In the genomic region with DNA sequence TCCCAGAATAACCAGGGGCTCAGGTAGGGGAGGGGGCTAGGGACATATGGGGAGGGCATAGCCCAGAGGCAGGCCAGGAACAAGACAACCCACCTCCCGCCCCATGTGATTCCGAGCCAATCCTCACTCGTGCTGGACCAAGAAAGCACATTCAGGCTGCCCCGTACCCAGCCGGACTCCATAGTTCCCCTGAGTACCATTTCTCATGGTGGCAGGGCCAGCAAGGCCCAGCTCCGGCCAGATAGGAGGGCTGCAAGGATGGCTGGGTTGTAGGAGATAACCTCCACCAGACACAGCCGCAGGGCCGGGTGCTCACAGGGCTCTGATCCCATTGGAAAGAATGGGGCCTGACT, we compare ENCODE assay signal across 10 cellular contexts. TPM values are rescaled to one million over a fixed set of nuclear protein-coding genes. Genes with fewer than 3 reads are reported as not detected.
DNase-seq lines count a peak whose midpoint lies in the region; ATAC-seq and TF ChIP-seq lines count a peak whose summit lies in the region.
"Had no signal": no experiment of that assay in that cellular context is flagged by ENCODE, and none has a peak within 500 bp of the region (broad histone marks: within the 10 kb centered on the region; RNA-seq: fewer than 3 reads in every experiment).

No MANE protein-coding gene starts in this region.

- H3K36me3 Mint-ChIP-seq in H9 (ENCODE audit: insufficient read depth in 1 of 3, low read depth in 3 of 3) (no peaks in the 10 kb centered on the region; a peak in 1 of 7 replicates), glutamatergic neuron (ENCODE audit: unreplicated experiment) (no peaks in the 10 kb centered on the region), natural killer cell (no peaks in the 10 kb centered on the region)
- peaks cover 95% of the 10 kb centered on the region for H3K36me3 Mint-ChIP-seq in stimulated activated memory B cell treated with anti-CD40 and anti-IgM and Interleukin-4, amounts not matched to agents 10 μg/mL and 1 μg/mL and 100 μg/mL, for 72 hours

- no peak overlapping the region for H3K56ac ChIP-seq in H9 (ENCODE audit: insufficient read length, low read depth, low read length)

- H3K4me1 ChIP-seq in H9 (ENCODE audit: insufficient read depth, low read length): peaks cover 7% of the 10 kb centered on the region; the same call in 1 of the 2 replicates

- intact Hi-C loops in natural killer cell (cut with micrococcal nuclease): no loop called here

- H4K91ac ChIP-seq in H9 (ENCODE audit: insufficient read length, low read depth, low read length): no peak overlapping the region

- H2BK5ac ChIP-seq in H9 (ENCODE audit: insufficient read length, low read length): no peak overlapping the region

- H4K5ac ChIP-seq in H9 (ENCODE audit: insufficient read length, low read depth, low read length): no peak overlapping the region

- WGBS in H9 (ENCODE audit: extremely low coverage, insufficient read length, low lambda C conversion rate): no CpG with 5 or more reads among the region's 8 CpGs

- H2BK12ac ChIP-seq in H9 (ENCODE audit: insufficient read length, low read depth, low read length): no peak overlapping the region

- no peak for ATAC-seq in stimulated activated memory B cell treated with anti-CD40 and anti-IgM and Interleukin-4, amounts not matched to agents 10 μg/mL and 1 μg/mL and 100 μg/mL, for 72 hours
- ATAC-seq in natural killer cell: no peak

- H3K27ac Mint-ChIP-seq in H9: peak overlapping the region in 2 of 3 experiments; percentile 30 to 87; a peak in 2 of 7 replicates
- peak overlapping the region; percentile 78 for H3K27ac Mint-ChIP-seq in glutamatergic neuron (ENCODE audit: unreplicated experiment)
- H3K27ac Mint-ChIP-seq in stimulated activated memory B cell treated with anti-CD40 and anti-IgM and Interleukin-4, amounts not matched to agents 10 μg/mL and 1 μg/mL and 100 μg/mL, for 72 hours: peak overlapping the region; percentile 94
- no peak overlapping the region for H3K27ac Mint-ChIP-seq in natural killer cell

- H3T11ph ChIP-seq in H9 (ENCODE audit: low read length): no peak overlapping the region

- H3K9ac ChIP-seq in H9 (ENCODE audit: extremely low read depth, insufficient read length, low read length): no peak overlapping the region

- DNase-seq in H9: no peak
- DNase-seq in WERI-Rb-1: peak; percentile 84
- no peak for DNase-seq in glutamatergic neuron
- DNase-seq in natural killer cell: no peak
- DNase-seq in NCI-H748 treated with DMSO at 0.1 percent for 48 hours (lab: John Stamatoyannopoulos, UW): no peak
- DNase-seq in effector CD8-positive, alpha-beta T cell (lab: John Stamatoyannopoulos, UW): no peak
- DNase-seq: left ventricle myocardium inferior, NCI-H446 treated with DMSO at 0.1 percent for 48 hours had no signal

- TF ChIP-seq CTCF in H9 (conservative IDR thresholded peaks at IDR 0.05) (no peak), WERI-Rb-1 (IDR thresholded peaks at IDR 0.05; ENCODE audit: low read depth, low read length) (no peak), glutamatergic neuron (IDR thresholded peaks at IDR 0.05; ENCODE audit: partially characterized antibody, unreplicated experiment) (no peak), natural killer cell (IDR thresholded peaks at IDR 0.05) (no peak)

- H2AK5ac ChIP-seq in H9 (ENCODE audit: insufficient read length, low read length): no peak overlapping the region

- H3K79me1 ChIP-seq in H9 (ENCODE audit: insufficient read depth, low read depth, low read length, poor library complexity, severe bottlenecking): no peaks in the 10 kb centered on the region

- H2BK120ac ChIP-seq in H9 (ENCODE audit: low read depth, low read length, poor library complexity, severe bottlenecking): no peak overlapping the region

- H2BK20ac ChIP-seq in H9 (ENCODE audit: low read depth, low read length, poor library complexity, severe bottlenecking): no peak overlapping the region

- H3K79me2 ChIP-seq in H9 (ENCODE audit: insufficient read depth, low read length): peaks cover 3% of the 10 kb centered on the region; the same call in 1 of the 2 replicates

- peaks cover 2% of the 10 kb centered on the region; the same call in 1 of the 2 replicates for H3K27me3 Mint-ChIP-seq in H9 (ENCODE audit: low read depth)
- H3K27me3 Mint-ChIP-seq in glutamatergic neuron (ENCODE audit: unreplicated experiment): peaks cover 7% of the 10 kb centered on the region
- H3K27me3 Mint-ChIP-seq in stimulated activated memory B cell treated with anti-CD40 and anti-IgM and Interleukin-4, amounts not matched to agents 10 μg/mL and 1 μg/mL and 100 μg/mL, for 72 hours: no peaks in the 10 kb centered on the region
- no peaks in the 10 kb centered on the region for H3K27me3 Mint-ChIP-seq in natural killer cell (ENCODE audit: low read depth in 2 of 2)

- H4K20me1 ChIP-seq in H9 (ENCODE audit: control insufficient read depth, insufficient read depth, insufficient read length): no peaks in the 10 kb centered on the region

- no peak overlapping the region for H3K4me2 ChIP-seq in H9 (ENCODE audit: insufficient read depth, insufficient read length, low read length)

- H3K23ac ChIP-seq in H9 (ENCODE audit: insufficient read length, low read depth, low read length): no peak overlapping the region

- H3K36me3 ChIP-seq in WERI-Rb-1: peaks cover 4% of the 10 kb centered on the region
- H3K36me3 ChIP-seq: left ventricle myocardium inferior, thoracic aorta had no signal

- H3K27me3 ChIP-seq in H9 (ENCODE audit: insufficient read depth, low read length) (no peaks in the 10 kb centered on the region), WERI-Rb-1 (ENCODE audit: insufficient read depth, low read depth, severe bottlenecking) (no peaks in the 10 kb centered on the region)

- no peak overlapping the region for H2AFZ ChIP-seq in H9 (ENCODE audit: low read length)

- H3K4ac ChIP-seq in H9 (ENCODE audit: low read depth, low read length): no peak overlapping the region

- H3K23me2 ChIP-seq in H9 (ENCODE audit: insufficient read length, low read depth, low read length, poor library complexity, severe bottlenecking): no peaks in the 10 kb centered on the region

- peaks cover 29 to 42% of the 10 kb centered on the region in 2 experiments for H3K4me1 Mint-ChIP-seq in H9
- peaks cover 42% of the 10 kb centered on the region for H3K4me1 Mint-ChIP-seq in glutamatergic neuron (ENCODE audit: low read depth, unreplicated experiment)
- H3K4me1 Mint-ChIP-seq in stimulated activated memory B cell treated with anti-CD40 and anti-IgM and Interleukin-4, amounts not matched to agents 10 μg/mL and 1 μg/mL and 100 μg/mL, for 72 hours: peaks cover 100% of the 10 kb centered on the region
- H3K4me1 Mint-ChIP-seq in natural killer cell: peaks cover 14 to 45% of the 10 kb centered on the region in 2 donors

- no peaks in the 10 kb centered on the region for H3K9me3 ChIP-seq in H9 (ENCODE audit: control insufficient read depth, low read depth, low read length)
- H3K9me3 ChIP-seq in WERI-Rb-1 (ENCODE audit: severe bottlenecking): no peaks in the 10 kb centered on the region
- H3K9me3 ChIP-seq: left ventricle myocardium inferior, thoracic aorta had no signal

- H2BK15ac ChIP-seq in H9 (ENCODE audit: low read depth, low read length): no peak overlapping the region; the same call in 1 of the 2 replicates

- no peaks in the 10 kb centered on the region for H3K9me3 Mint-ChIP-seq in H9
- peaks cover 6% of the 10 kb centered on the region for H3K9me3 Mint-ChIP-seq in glutamatergic neuron (ENCODE audit: unreplicated experiment)
- no peaks in the 10 kb centered on the region for H3K9me3 Mint-ChIP-seq in stimulated activated memory B cell treated with anti-CD40 and anti-IgM and Interleukin-4, amounts not matched to agents 10 μg/mL and 1 μg/mL and 100 μg/mL, for 72 hours
- no peaks in the 10 kb centered on the region for H3K9me3 Mint-ChIP-seq in natural killer cell

- H3K18ac ChIP-seq in H9 (ENCODE audit: insufficient read length, low read depth, low read length): no peak overlapping the region

- no peak overlapping the region for H3K4me3 ChIP-seq in WERI-Rb-1 (ENCODE audit: low read depth, low read length)
- H3K4me3 ChIP-seq: left ventricle myocardium inferior, thoracic aorta had no signal

- H3K4me3 Mint-ChIP-seq in H9: no peak overlapping the region
- no peak overlapping the region for H3K4me3 Mint-ChIP-seq in glutamatergic neuron (ENCODE audit: unreplicated experiment)
- H3K4me3 Mint-ChIP-seq in stimulated activated memory B cell treated with anti-CD40 and anti-IgM and Interleukin-4, amounts not matched to agents 10 μg/mL and 1 μg/mL and 100 μg/mL, for 72 hours: peak overlapping the region; percentile 94
- H3K4me3 Mint-ChIP-seq in natural killer cell: no peak overlapping the region

- H3K14ac ChIP-seq in H9 (ENCODE audit: insufficient read depth, low read length): 0 out of 2 replicates have a peak overlapping the region, but pooled peaks have one; percentile 60

- no peak overlapping the region for H4K8ac ChIP-seq in H9 (replicated peaks; ENCODE audit: insufficient read length, low read depth, low read length)

- H3K27ac ChIP-seq in H9 (ENCODE audit: insufficient read length, low read depth, low read length) (no peak overlapping the region), WERI-Rb-1 (peak overlapping the region; percentile 69)
- H3K27ac ChIP-seq: left ventricle myocardium inferior, thoracic aorta had no signal

RNA-seq across cellular contexts. Expression of gene SEMA7A, which starts 11.4 kb away (rescaled TPM):
- total RNA-seq in H9 (2021): 5.7 and 7.0 TPM in 2 replicates
- total RNA-seq in glutamatergic neuron (ENCODE audit: unreplicated experiment): 16.2 TPM
- total RNA-seq in natural killer cell: 10 to 100 TPM in 1 of 3 donors, 1 to 10 TPM in 2; 4.7 to 46.2 (median 9.0) TPM

RNA-seq across cellular contexts. Expression of gene UBL7, which starts 38.6 kb away (rescaled TPM):
- total RNA-seq in H9 (2021) (47.5 and 48.7 TPM in 2 replicates), glutamatergic neuron (ENCODE audit: unreplicated experiment) (62.6 TPM), natural killer cell (10 to 100 TPM; 25.1 to 38.7 (median 29.0) TPM)

RNA-seq across cellular contexts. Expression of gene CYP11A1, which starts 54.9 kb away (rescaled TPM):
- total RNA-seq in H9 (2021): 1.7 and 2.3 TPM in 2 replicates
- total RNA-seq in glutamatergic neuron (ENCODE audit: unreplicated experiment): not detected
- total RNA-seq in natural killer cell: 1 to 10 TPM in 1 of 3 donors, not detected in 2; 5.1 TPM
- total RNA-seq: thoracic aorta had no signal

Comparison
In these comparisons a context has a peak if more than half of its experiments do, and no peak if none do; other contexts are left out.
1. H3K27ac Mint-ChIP-seq: peak in H9 (2 of 3), glutamatergic neuron (single experiment) and stimulated activated memory B cell treated with anti-CD40 and anti-IgM and Interleukin-4, amounts not matched to agents 10 μg/mL and 1 μg/mL and 100 μg/mL, for 72 hours (single experiment); none in natural killer cell (0 of 2).